Comparison of ENCODE assay signal across 1 cellular context in the genomic region with DNA sequence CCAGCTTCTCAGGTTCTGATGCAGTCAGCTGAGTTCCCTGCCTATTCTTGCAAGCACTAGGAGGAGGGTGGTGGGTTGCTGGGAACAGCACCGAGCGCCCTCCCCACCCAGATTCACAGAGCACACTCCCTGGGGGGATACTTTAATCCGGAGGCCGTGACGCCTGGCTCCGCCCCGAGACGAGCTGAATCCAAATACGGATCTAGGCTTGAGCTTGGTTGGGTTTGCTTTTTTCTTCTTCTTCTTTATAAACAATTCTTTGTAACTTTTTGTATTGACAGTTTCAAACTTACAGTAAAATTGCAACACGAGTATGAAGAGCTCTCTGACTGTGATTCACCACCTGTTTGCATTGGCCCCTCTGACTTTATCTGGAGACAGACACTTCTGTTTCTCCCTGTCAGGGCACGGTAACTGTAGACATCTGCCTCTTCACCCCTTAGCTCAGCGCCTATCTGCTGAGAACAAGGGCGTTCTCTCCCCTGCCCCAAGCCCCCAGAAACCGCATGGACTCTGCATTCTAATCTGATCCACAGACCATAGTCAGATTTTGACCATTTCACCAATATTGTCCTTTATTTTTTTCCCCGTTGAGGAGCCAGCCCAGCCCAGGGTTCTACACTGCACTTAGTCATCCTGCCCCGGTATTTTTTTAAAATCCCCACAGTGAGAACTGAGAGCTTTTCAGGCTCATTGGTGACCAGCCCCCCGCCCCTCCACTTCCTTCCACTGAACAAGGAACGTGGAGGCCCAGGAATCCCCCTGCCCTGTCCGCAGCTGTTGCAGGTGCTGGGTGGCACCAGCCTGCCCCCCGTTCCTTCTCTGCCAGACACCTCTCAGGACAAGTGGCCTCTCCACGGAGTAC.
TF ChIP-seq lines count a peak whose summit lies in the region.

No MANE protein-coding gene starts in this region.

TF ChIP-seq in HepG2, 621 proteins besides CTCF, POLR2A, EP300 and RAD21 (continued from another document):
- TF ChIP-seq, protein P1, sequence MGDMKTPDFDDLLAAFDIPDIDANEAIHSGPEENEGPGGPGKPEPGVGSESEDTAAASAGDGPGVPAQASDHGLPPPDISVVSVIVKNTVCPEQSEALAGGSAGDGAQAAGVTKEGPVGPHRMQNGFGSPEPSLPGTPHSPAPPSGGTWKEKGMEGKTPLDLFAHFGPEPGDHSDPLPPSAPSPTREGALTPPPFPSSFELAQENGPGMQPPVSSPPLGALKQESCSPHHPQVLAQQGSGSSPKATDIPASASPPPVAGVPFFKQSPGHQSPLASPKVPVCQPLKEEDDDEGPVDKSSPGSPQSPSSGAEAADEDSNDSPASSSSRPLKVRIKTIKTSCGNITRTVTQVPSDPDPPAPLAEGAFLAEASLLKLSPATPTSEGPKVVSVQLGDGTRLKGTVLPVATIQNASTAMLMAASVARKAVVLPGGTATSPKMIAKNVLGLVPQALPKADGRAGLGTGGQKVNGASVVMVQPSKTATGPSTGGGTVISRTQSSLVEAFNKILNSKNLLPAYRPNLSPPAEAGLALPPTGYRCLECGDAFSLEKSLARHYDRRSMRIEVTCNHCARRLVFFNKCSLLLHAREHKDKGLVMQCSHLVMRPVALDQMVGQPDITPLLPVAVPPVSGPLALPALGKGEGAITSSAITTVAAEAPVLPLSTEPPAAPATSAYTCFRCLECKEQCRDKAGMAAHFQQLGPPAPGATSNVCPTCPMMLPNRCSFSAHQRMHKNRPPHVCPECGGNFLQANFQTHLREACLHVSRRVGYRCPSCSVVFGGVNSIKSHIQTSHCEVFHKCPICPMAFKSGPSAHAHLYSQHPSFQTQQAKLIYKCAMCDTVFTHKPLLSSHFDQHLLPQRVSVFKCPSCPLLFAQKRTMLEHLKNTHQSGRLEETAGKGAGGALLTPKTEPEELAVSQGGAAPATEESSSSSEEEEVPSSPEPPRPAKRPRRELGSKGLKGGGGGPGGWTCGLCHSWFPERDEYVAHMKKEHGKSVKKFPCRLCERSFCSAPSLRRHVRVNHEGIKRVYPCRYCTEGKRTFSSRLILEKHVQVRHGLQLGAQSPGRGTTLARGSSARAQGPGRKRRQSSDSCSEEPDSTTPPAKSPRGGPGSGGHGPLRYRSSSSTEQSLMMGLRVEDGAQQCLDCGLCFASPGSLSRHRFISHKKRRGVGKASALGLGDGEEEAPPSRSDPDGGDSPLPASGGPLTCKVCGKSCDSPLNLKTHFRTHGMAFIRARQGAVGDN (CRISPR knock-in tag; IDR thresholded peaks at IDR 0.05): peak; percentile 26; the same call in 1 of the 2 replicates
- TF ChIP-seq ZFP90 (CRISPR knock-in tag; IDR thresholded peaks at IDR 0.05; ENCODE audit: borderline replicate concordance): no peak
- TF ChIP-seq ZSCAN29 (CRISPR knock-in tag; conservative IDR thresholded peaks at IDR 0.05): 0 out of 2 replicates have a peak, but pooled peaks have one; percentile 37
- TF ChIP-seq, protein P2, sequence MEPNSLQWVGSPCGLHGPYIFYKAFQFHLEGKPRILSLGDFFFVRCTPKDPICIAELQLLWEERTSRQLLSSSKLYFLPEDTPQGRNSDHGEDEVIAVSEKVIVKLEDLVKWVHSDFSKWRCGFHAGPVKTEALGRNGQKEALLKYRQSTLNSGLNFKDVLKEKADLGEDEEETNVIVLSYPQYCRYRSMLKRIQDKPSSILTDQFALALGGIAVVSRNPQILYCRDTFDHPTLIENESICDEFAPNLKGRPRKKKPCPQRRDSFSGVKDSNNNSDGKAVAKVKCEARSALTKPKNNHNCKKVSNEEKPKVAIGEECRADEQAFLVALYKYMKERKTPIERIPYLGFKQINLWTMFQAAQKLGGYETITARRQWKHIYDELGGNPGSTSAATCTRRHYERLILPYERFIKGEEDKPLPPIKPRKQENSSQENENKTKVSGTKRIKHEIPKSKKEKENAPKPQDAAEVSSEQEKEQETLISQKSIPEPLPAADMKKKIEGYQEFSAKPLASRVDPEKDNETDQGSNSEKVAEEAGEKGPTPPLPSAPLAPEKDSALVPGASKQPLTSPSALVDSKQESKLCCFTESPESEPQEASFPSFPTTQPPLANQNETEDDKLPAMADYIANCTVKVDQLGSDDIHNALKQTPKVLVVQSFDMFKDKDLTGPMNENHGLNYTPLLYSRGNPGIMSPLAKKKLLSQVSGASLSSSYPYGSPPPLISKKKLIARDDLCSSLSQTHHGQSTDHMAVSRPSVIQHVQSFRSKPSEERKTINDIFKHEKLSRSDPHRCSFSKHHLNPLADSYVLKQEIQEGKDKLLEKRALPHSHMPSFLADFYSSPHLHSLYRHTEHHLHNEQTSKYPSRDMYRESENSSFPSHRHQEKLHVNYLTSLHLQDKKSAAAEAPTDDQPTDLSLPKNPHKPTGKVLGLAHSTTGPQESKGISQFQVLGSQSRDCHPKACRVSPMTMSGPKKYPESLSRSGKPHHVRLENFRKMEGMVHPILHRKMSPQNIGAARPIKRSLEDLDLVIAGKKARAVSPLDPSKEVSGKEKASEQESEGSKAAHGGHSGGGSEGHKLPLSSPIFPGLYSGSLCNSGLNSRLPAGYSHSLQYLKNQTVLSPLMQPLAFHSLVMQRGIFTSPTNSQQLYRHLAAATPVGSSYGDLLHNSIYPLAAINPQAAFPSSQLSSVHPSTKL (CRISPR knock-in tag; IDR thresholded peaks at IDR 0.05): peak; percentile 21; the same call in 1 of the 2 replicates
- TF ChIP-seq EHMT2 (IDR thresholded peaks at IDR 0.05; ENCODE audit: borderline replicate concordance, low read depth, low read length): no peak
- TF ChIP-seq CREB1 (IDR thresholded peaks at IDR 0.05): no peak
- no peak; the same call in 1 of the 2 replicates for TF ChIP-seq CREB1 (CRISPR knock-in tag; IDR thresholded peaks at IDR 0.05)
- no peak for TF ChIP-seq ZNF816 (CRISPR knock-in tag; IDR thresholded peaks at IDR 0.05; ENCODE audit: borderline replicate concordance)
- TF ChIP-seq RBM39 (IDR thresholded peaks at IDR 0.05; ENCODE audit: low read depth, low read length, poor library complexity, severe bottlenecking): no peak
- TF ChIP-seq, protein P3, sequence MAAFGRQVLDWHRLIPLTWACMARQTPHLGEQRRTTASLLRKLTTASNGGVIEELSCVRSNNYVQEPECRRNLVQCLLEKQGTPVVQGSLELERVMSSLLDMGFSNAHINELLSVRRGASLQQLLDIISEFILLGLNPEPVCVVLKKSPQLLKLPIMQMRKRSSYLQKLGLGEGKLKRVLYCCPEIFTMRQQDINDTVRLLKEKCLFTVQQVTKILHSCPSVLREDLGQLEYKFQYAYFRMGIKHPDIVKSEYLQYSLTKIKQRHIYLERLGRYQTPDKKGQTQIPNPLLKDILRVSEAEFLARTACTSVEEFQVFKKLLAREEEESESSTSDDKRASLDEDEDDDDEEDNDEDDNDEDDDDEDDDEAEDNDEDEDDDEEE (CRISPR knock-in tag; IDR thresholded peaks at IDR 0.05): no peak
- TF ChIP-seq, protein P4, sequence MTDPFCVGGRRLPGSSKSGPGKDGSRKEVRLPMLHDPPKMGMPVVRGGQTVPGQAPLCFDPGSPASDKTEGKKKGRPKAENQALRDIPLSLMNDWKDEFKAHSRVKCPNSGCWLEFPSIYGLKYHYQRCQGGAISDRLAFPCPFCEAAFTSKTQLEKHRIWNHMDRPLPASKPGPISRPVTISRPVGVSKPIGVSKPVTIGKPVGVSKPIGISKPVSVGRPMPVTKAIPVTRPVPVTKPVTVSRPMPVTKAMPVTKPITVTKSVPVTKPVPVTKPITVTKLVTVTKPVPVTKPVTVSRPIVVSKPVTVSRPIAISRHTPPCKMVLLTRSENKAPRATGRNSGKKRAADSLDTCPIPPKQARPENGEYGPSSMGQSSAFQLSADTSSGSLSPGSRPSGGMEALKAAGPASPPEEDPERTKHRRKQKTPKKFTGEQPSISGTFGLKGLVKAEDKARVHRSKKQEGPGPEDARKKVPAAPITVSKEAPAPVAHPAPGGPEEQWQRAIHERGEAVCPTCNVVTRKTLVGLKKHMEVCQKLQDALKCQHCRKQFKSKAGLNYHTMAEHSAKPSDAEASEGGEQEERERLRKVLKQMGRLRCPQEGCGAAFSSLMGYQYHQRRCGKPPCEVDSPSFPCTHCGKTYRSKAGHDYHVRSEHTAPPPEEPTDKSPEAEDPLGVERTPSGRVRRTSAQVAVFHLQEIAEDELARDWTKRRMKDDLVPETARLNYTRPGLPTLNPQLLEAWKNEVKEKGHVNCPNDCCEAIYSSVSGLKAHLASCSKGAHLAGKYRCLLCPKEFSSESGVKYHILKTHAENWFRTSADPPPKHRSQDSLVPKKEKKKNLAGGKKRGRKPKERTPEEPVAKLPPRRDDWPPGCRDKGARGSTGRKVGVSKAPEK (CRISPR knock-in tag; IDR thresholded peaks at IDR 0.05; ENCODE audit: borderline replicate concordance): no peak
- no peak for TF ChIP-seq BCL6 (CRISPR knock-in tag; IDR thresholded peaks at IDR 0.05)
- TF ChIP-seq AGO2 (optimal IDR thresholded peaks at IDR 0.05; ENCODE audit: low read depth, low read length): no peak
- 0 out of 2 replicates have a peak, but pooled peaks have one; percentile 39 for TF ChIP-seq CEBPG (CRISPR knock-in tag; IDR thresholded peaks at IDR 0.05)
- peak; percentile 30; the same call in 1 of the 2 replicates for TF ChIP-seq GATAD2A (CRISPR knock-in tag; IDR thresholded peaks at IDR 0.05)
- no peak for TF ChIP-seq ZNF703 (CRISPR knock-in tag; IDR thresholded peaks at IDR 0.05; ENCODE audit: borderline replicate concordance)
- peak; percentile 30; the same call in 1 of the 2 replicates for TF ChIP-seq FOXA3 (CRISPR knock-in tag; IDR thresholded peaks at IDR 0.05)
- TF ChIP-seq, protein P5, sequence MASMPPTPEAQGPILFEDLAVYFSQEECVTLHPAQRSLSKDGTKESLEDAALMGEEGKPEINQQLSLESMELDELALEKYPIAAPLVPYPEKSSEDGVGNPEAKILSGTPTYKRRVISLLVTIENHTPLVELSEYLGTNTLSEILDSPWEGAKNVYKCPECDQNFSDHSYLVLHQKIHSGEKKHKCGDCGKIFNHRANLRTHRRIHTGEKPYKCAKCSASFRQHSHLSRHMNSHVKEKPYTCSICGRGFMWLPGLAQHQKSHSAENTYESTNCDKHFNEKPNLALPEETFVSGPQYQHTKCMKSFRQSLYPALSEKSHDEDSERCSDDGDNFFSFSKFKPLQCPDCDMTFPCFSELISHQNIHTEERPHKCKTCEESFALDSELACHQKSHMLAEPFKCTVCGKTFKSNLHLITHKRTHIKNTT (CRISPR knock-in tag; IDR thresholded peaks at IDR 0.05): no peak
- 0 out of 2 replicates have a peak, but pooled peaks have one; percentile 28 for TF ChIP-seq TBX2 (CRISPR knock-in tag; IDR thresholded peaks at IDR 0.05; ENCODE audit: borderline replicate concordance)
- no peak for TF ChIP-seq ZNF747 (CRISPR knock-in tag; IDR thresholded peaks at IDR 0.05; ENCODE audit: borderline replicate concordance)
- TF ChIP-seq ZNF781 (CRISPR knock-in tag; IDR thresholded peaks at IDR 0.05; ENCODE audit: borderline replicate concordance, not compliant biosample characterization): no peak
- no peak for TF ChIP-seq FOXA1 (IDR thresholded peaks at IDR 0.05)
- 0 out of 2 replicates have a peak, but pooled peaks have one; percentile 10 for TF ChIP-seq FOXA1 (CRISPR knock-in tag; IDR thresholded peaks at IDR 0.05)
- TF ChIP-seq MED1 (CRISPR knock-in tag; IDR thresholded peaks at IDR 0.05): no peak
- TF ChIP-seq, protein P6, sequence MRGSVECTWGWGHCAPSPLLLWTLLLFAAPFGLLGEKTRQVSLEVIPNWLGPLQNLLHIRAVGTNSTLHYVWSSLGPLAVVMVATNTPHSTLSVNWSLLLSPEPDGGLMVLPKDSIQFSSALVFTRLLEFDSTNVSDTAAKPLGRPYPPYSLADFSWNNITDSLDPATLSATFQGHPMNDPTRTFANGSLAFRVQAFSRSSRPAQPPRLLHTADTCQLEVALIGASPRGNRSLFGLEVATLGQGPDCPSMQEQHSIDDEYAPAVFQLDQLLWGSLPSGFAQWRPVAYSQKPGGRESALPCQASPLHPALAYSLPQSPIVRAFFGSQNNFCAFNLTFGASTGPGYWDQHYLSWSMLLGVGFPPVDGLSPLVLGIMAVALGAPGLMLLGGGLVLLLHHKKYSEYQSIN (CRISPR knock-in tag; IDR thresholded peaks at IDR 0.05; ENCODE audit: borderline replicate concordance): no peak
